In the genomic region with DNA sequence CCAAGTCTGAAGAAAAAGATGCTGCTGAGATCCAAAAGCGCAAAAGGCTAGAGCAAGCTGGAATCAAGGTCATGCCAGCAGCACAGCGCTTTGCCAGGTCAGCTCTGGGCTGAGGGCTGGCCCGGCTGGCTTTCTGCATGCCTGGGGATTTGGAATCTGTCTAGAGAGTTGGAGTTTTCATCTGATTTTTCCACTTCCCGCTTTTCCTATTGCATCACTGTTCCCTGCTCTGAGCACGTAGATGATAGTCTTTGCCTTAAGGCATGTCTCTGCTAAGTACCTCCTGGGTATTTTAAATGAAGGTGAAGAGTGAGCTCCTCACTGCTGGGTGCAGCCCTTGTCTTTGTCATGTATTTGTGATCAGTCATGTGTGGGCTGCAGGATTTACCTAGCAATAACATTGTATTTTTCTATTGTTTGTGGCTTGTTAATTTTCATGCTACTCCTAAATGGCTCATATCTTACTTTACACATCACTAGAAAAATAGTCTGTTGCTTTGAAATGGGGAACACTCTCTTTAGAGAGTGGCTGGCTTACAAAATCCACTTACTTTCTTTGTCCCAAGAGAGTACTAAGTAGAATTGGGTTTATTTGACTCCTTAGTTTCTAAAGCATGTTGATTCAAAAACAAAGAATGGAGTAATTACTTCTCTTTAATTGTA, we compare ENCODE assay signal across 14 cellular contexts.
DNase-seq lines count a peak whose midpoint lies in the region; ATAC-seq and TF ChIP-seq lines count a peak whose summit lies in the region.
"Had no signal": no experiment of that assay in that cellular context is flagged by ENCODE, and none has a peak within 500 bp of the region (broad histone marks: within the 10 kb centered on the region; RNA-seq: fewer than 3 reads in every experiment).

No MANE protein-coding gene starts in this region.

- no peak overlapping the region for H2AK5ac ChIP-seq in trophoblast cell (ENCODE audit: low read length)

- H3K4ac ChIP-seq in trophoblast cell (ENCODE audit: low read depth, low read length): no peak overlapping the region

- ATAC-seq in HG02970 (IDR thresholded peaks at IDR 0.05; ENCODE audit: low FRiP score, unreplicated experiment): no peak
- ATAC-seq: stimulated activated naive CD8-positive, alpha-beta T cell treated with anti-CD3 and anti-CD28 coated beads, Interleukin-15, Interleukin-2, amounts not matched to agents 100 U/mL and 50 U/mL, for 24 hours had no signal

- H3K36me3 ChIP-seq in HUES64 (ENCODE audit: insufficient read depth, low read length): no peaks in the 10 kb centered on the region
- no peaks in the 10 kb centered on the region for H3K36me3 ChIP-seq in adipocyte (ENCODE audit: control insufficient read depth, insufficient read depth, low read length, severe bottlenecking)
- peaks cover 4% of the 10 kb centered on the region in 2 experiments for H3K36me3 ChIP-seq in trophoblast cell (ENCODE audit: control insufficient read depth in 1 of 2, insufficient read depth in 2 of 2, low read length in 2 of 2)
- H3K36me3 ChIP-seq in transverse colon: no peaks in the 10 kb centered on the region
- H3K36me3 ChIP-seq: pancreas had no signal

- no peak for TF ChIP-seq EP300 in transverse colon (IDR thresholded peaks at IDR 0.05; ENCODE audit: low read depth)

- peak overlapping the region; percentile 63 for H3K18ac ChIP-seq in trophoblast cell (ENCODE audit: low read length)

- no peak overlapping the region for H2AFZ ChIP-seq in trophoblast cell (ENCODE audit: insufficient read depth, low read length, poor library complexity)

- H4K91ac ChIP-seq in trophoblast cell (ENCODE audit: low read depth, low read length): peak overlapping the region; percentile 49

- no peaks in the 10 kb centered on the region for H3K79me1 ChIP-seq in trophoblast cell (ENCODE audit: low read length)

- no peaks in the 10 kb centered on the region for H3K9me3 ChIP-seq in HUES64 (ENCODE audit: insufficient read depth, low read depth, low read length)
- H3K9me3 ChIP-seq in adipocyte (ENCODE audit: control insufficient read depth, low read length): no peaks in the 10 kb centered on the region
- no peaks in the 10 kb centered on the region for H3K9me3 ChIP-seq in trophoblast cell (ENCODE audit: insufficient read depth, low read depth, low read length)
- H3K9me3 ChIP-seq in transverse colon: no peaks in the 10 kb centered on the region
- H3K9me3 ChIP-seq: MG63, pancreas had no signal

- no peak overlapping the region for H3K4me2 ChIP-seq in trophoblast cell (ENCODE audit: low read length)

- H3K79me2 ChIP-seq in trophoblast cell (ENCODE audit: control insufficient read depth, insufficient read depth, low read length, poor library complexity): no peaks in the 10 kb centered on the region

- no peak overlapping the region for H3K9ac ChIP-seq in HUES64 (ENCODE audit: low read depth, low read length)
- no peak overlapping the region for H3K9ac ChIP-seq in adipocyte (ENCODE audit: low read length)
- H3K9ac ChIP-seq in trophoblast cell (ENCODE audit: low read length): no peak overlapping the region

- peak; percentile 87 for DNase-seq in Caki2 (ENCODE audit: low read depth)
- peak; percentile 11 for DNase-seq in adipocyte (ENCODE audit: low read depth)
- DNase-seq in trophoblast cell: peak; percentile 91 to 97
- no peak for DNase-seq in transverse colon
- no peak for DNase-seq in Ammon's horn (ENCODE audit: low spot score)
- DNase-seq: activated CD4-positive, alpha-beta T cell treated with anti-CD3 and anti-CD28 coated beads for 48 hours; activated T-cell treated with anti-CD3 and anti-CD28 coated beads, Interleukin-2, amount 50 U/mL, for 24 hours; central memory CD4-positive, alpha-beta T cell; effector memory CD4-positive, alpha-beta T cell; MG63; stimulated activated naive CD8-positive, alpha-beta T cell treated with anti-CD3 and anti-CD28 coated beads, Interleukin-15, Interleukin-2, amounts not matched to agents 100 U/mL and 50 U/mL, for 24 hours had no signal

- H3K27ac ChIP-seq in HUES64 (ENCODE audit: low read depth, low read length) (peak overlapping the region; percentile 65; the same call in 1 of the 2 replicates), trophoblast cell (ENCODE audit: low read depth, low read length) (peak overlapping the region; percentile 62), transverse colon (no peak overlapping the region)
- H3K27ac ChIP-seq: pancreas had no signal

- intact Hi-C loops in transverse colon (cut with DNase I; ENCODE audit: low total_unique reads): no loop called here

- in situ Hi-C loops in Caki2 (cut with HindIII; ENCODE audit: low pct_unique_long_range_greater_than_20kb, low sequenced_read_pairs) (no loop called here), transverse colon (cut with MboI; ENCODE audit: low pct_ligation_motif_present in 1 of 4, low pct_unique_long_range_greater_than_20kb in 1 of 4, low sequenced_read_pairs in 3 of 4) (no loop called here)

- no peak for TF ChIP-seq POLR2A in transverse colon (IDR thresholded peaks at IDR 0.05)

- H4K12ac ChIP-seq in trophoblast cell (ENCODE audit: low read depth, low read length): no peak overlapping the region

- H3K23ac ChIP-seq in trophoblast cell (ENCODE audit: low read length): no peak overlapping the region

- no peak overlapping the region for H3K14ac ChIP-seq in trophoblast cell (ENCODE audit: low read length)

- no peak overlapping the region for H3K4me3 ChIP-seq in HUES64 (ENCODE audit: low read length)
- no peak overlapping the region for H3K4me3 ChIP-seq in adipocyte (ENCODE audit: low read length)
- no peak overlapping the region for H3K4me3 ChIP-seq in trophoblast cell (ENCODE audit: low read depth, low read length)
- no peak overlapping the region for H3K4me3 ChIP-seq in transverse colon
- H3K4me3 ChIP-seq: MG63, pancreas had no signal

- peak overlapping the region; percentile 7 for H2BK5ac ChIP-seq in trophoblast cell (ENCODE audit: low read depth, low read length, poor library complexity)

- H3K27me3 ChIP-seq in HUES64 (ENCODE audit: insufficient read depth, low read length) (no peaks in the 10 kb centered on the region), adipocyte (replicated peaks; ENCODE audit: control insufficient read depth, insufficient read depth, low read length) (peaks cover 3% of the 10 kb centered on the region), trophoblast cell (ENCODE audit: insufficient read depth, low read length) (no peaks in the 10 kb centered on the region), transverse colon (no peaks in the 10 kb centered on the region)
- H3K27me3 ChIP-seq: MG63, pancreas had no signal

- 44% methylated on average over 5 of the region's 5 CpGs for WGBS in HUES64
- no CpG with 5 or more reads among the region's 5 CpGs for WGBS in trophoblast cell (ENCODE audit: extremely low coverage, insufficient coverage, insufficient read length)
- 92% methylated on average over 5 of the region's 5 CpGs; no CpG with 5 or more reads in 1 of the 2 donors for WGBS in transverse colon (ENCODE audit: low coverage in 1 of 2), 2 donors

- TF ChIP-seq CTCF in transverse colon (IDR thresholded peaks at IDR 0.05): no peak

- H2BK12ac ChIP-seq in trophoblast cell (ENCODE audit: low read length): no peak overlapping the region

- peaks cover 46% of the 10 kb centered on the region for H3K4me1 ChIP-seq in HUES64 (ENCODE audit: insufficient read depth, low read length)
- no peaks in the 10 kb centered on the region for H3K4me1 ChIP-seq in adipocyte (ENCODE audit: control insufficient read depth, insufficient read depth, low read length)
- H3K4me1 ChIP-seq in trophoblast cell (ENCODE audit: control insufficient read depth in 1 of 2, insufficient read depth in 2 of 2, low read length in 2 of 2): peaks cover 4 to 5% of the 10 kb centered on the region in 2 experiments
- H3K4me1 ChIP-seq in transverse colon: no peaks in the 10 kb centered on the region
- H3K4me1 ChIP-seq: pancreas had no signal

- H4K8ac ChIP-seq in trophoblast cell (ENCODE audit: low read depth, low read length): no peak overlapping the region

- H2BK120ac ChIP-seq in trophoblast cell (ENCODE audit: insufficient read depth, low read length, poor library complexity): no peak overlapping the region

Comparison
In these comparisons a context has a peak if more than half of its experiments do, and no peak if none do; other contexts are left out.
1. DNase-seq: peak in Caki2 (single experiment), adipocyte (single experiment) and trophoblast cell (2 of 2); none in transverse colon (single experiment) and Ammon's horn (single experiment).
2. H3K27ac ChIP-seq: peak in HUES64 (single experiment) and trophoblast cell (single experiment); none in transverse colon (0 of 4).